Comparison of ENCODE assay signal across 16 cellular contexts in the genomic region with DNA sequence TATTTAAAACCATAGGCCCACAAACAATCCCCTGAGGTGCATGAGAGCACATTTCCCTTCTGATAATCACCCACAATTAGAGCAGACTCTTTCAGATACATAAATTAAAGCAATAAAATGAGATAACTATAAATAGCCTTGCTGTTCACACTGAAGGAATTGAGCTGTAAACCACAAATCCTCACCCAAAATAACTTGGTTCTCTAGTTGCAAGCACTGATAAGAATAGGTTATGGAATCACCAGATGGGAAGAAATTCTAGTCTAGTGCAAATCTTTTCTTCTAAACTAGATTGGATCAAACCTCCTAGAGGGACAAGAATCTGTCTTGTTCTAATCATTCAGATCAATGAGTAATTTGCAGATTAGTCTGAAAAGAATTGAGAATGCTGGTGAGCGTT.
"Had no signal": no experiment of that assay in that cellular context is flagged by ENCODE, and none has a peak within 500 bp of the region (broad histone marks: within the 10 kb centered on the region; RNA-seq: fewer than 3 reads in every experiment).

No MANE protein-coding gene starts in this region.

- DNase-seq: activated CD4-positive, alpha-beta T cell treated with anti-CD3 and anti-CD28 coated beads, Interleukin-2, amount 50 U/mL, for 1 hour; activated effector memory CD4-positive, alpha-beta T cell treated with anti-CD3 and anti-CD28 coated beads, Interleukin-2, amount 50 U/mL, for 16 hours; amygdala; gastrocnemius medialis; heart left ventricle; immature natural killer cell; psoas muscle; right lobe of liver; stimulated activated CD4-positive, alpha-beta T cell treated with anti-CD3 and anti-CD28 coated beads, Interleukin-2, amount 100 ng/mL, for 24 hours; stomach; T-helper 9 cell had no signal

- H3K4me2 ChIP-seq: neural progenitor cell had no signal

- H3K9ac ChIP-seq: neural progenitor cell had no signal

- H3K27me3 ChIP-seq: gastrocnemius medialis, heart left ventricle, neural progenitor cell, right lobe of liver, stomach had no signal

- H3K27me3 Mint-ChIP-seq: activated naive CD4-positive, alpha-beta T cell treated with anti-CD3 and anti-CD28 coated beads, Interleukin-2, amount 50 U/mL, for 24 hours had no signal

- H3K27ac Mint-ChIP-seq: activated naive CD4-positive, alpha-beta T cell treated with anti-CD3 and anti-CD28 coated beads, Interleukin-2, amount 50 U/mL, for 24 hours; immature natural killer cell; mesothelial cell of epicardium; neural progenitor cell had no signal

- H3K4me1 ChIP-seq: gastrocnemius medialis, neural progenitor cell, psoas muscle, right lobe of liver had no signal

- H3K4me3 ChIP-seq: gastrocnemius medialis, heart left ventricle, neural progenitor cell, psoas muscle, right lobe of liver, stomach, thoracic aorta had no signal

- H3K4me3 Mint-ChIP-seq: activated naive CD4-positive, alpha-beta T cell treated with anti-CD3 and anti-CD28 coated beads, Interleukin-2, amount 50 U/mL, for 24 hours; immature natural killer cell; mesothelial cell of epicardium; neural progenitor cell had no signal

- H3K4me1 Mint-ChIP-seq: immature natural killer cell, neural progenitor cell had no signal

- H2AFZ ChIP-seq: neural progenitor cell had no signal

- H3K9me3 ChIP-seq: gastrocnemius medialis, psoas muscle, right lobe of liver, stomach, thoracic aorta had no signal

- H3K9me3 Mint-ChIP-seq: immature natural killer cell had no signal

- H3K36me3 ChIP-seq: gastrocnemius medialis, heart left ventricle, neural progenitor cell, right lobe of liver, stomach, thoracic aorta had no signal

- H3K36me3 Mint-ChIP-seq: activated naive CD4-positive, alpha-beta T cell treated with anti-CD3 and anti-CD28 coated beads, Interleukin-2, amount 50 U/mL, for 24 hours; immature natural killer cell; neural progenitor cell had no signal

- H3K27ac ChIP-seq: epithelial cell of prostate, gastrocnemius medialis, heart left ventricle, neural progenitor cell, psoas muscle, right lobe of liver, stomach, thoracic aorta had no signal
